ENCODE assay signal across 1 cellular context in the genomic region with DNA sequence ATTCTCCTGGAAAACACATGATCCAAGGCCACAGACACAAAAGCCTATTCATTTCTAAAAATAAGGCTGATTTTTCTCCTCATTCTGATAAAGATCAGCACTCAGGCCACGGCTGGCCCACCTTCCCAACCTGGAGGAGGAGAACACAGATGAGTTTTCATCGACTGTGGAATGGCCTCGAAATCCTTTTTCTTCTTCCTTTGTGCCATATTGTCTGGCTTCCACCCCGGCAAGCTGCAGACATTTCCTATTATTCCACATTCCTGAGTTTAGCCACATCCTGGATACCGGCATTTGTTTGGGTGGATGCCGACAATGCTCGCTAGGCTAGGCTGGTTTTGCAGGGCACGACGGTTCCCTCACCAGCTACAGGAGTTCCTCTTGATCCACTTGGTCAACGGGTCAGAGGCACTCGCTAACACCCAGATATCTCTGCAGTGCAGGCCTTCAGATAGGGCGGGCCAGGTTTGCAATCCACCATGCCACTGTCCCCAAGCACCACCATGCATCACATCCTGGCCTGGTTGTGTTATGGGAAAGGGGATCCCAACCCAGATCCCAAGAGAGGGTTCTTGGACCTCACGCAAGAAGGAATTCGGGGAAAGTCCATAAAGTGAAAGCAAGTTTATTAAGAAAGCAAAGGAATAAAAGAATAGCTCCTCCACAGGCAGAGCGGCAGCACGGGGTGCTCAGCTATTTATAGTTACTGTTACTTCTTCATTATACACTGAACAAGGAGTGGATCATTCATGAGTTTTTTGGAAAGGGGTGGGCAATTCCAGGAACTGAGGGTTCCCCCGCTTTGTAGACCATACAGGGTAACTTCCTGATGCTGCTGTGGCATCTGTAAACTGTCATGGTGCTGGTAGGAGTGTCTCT.
TF ChIP-seq lines count a peak whose summit lies in the region.

No MANE protein-coding gene starts in this region.

TF ChIP-seq in K562, 482 proteins besides CTCF, POLR2A, EP300 and RAD21 (continued from another document and continues in another):
- TF ChIP-seq MYC (IDR thresholded peaks at IDR 0.05; ENCODE audit: low read depth, low read length) (peak; percentile 22; the same call in 1 of the 2 replicates), MYC (CRISPR knock-in tag; IDR thresholded peaks at IDR 0.05; ENCODE audit: borderline replicate concordance, low read depth) (no peak), ZNF592 (IDR thresholded peaks at IDR 0.05) (0 out of 2 replicates have a peak, but pooled peaks have one; percentile 33), STAG1 (CRISPR knock-in tag; IDR thresholded peaks at IDR 0.05; ENCODE audit: borderline replicate concordance) (no peak), ETS2 (tag; IDR thresholded peaks at IDR 0.05; ENCODE audit: borderline replicate concordance, poor library complexity, severe bottlenecking) (no peak), SPI1 (IDR thresholded peaks at IDR 0.05; ENCODE audit: borderline replicate concordance, low read depth, low read length) (0 out of 2 replicates have a peak, but pooled peaks have one; percentile 11), RBM14 (IDR thresholded peaks at IDR 0.05; ENCODE audit: borderline replicate concordance, insufficient read depth, low read depth, low read length) (no peak), CBFA2T3 (IDR thresholded peaks at IDR 0.05) (peak; percentile 77), CC2D1A (IDR thresholded peaks at IDR 0.05) (peak; percentile 42; the same call in 1 of the 2 replicates), BRD9 (IDR thresholded peaks at IDR 0.05; ENCODE audit: low read depth, partially characterized antibody) (peak; percentile 73), ZNF449 (CRISPR knock-in tag; IDR thresholded peaks at IDR 0.05) (no peak), MTA1 (IDR thresholded peaks at IDR 0.05; ENCODE audit: borderline replicate concordance) (peak; percentile 44; the same call in 1 of the 2 replicates), ZNF830 (CRISPR knock-in tag; IDR thresholded peaks at IDR 0.05) (no peak), HDAC1 (IDR thresholded peaks at IDR 0.05) (no peak), FOXK1 (CRISPR knock-in tag; IDR thresholded peaks at IDR 0.05; ENCODE audit: borderline replicate concordance) (no peak), GABPB2 (CRISPR knock-in tag; conservative IDR thresholded peaks at IDR 0.05) (no peak), SMARCA4 (IDR thresholded peaks at IDR 0.05) (peak; percentile 52), SMAD4 (CRISPR knock-in tag; conservative IDR thresholded peaks at IDR 0.05) (0 out of 2 replicates have a peak, but pooled peaks have one; percentile 11), MTA2 (IDR thresholded peaks at IDR 0.05; ENCODE audit: low read depth) (peak; percentile 20; the same call in 1 of the 2 replicates), TCF3 (CRISPR knock-in tag; IDR thresholded peaks at IDR 0.05) (peak; percentile 80), NCOA6 (IDR thresholded peaks at IDR 0.05) (no peak), TAF9B (IDR thresholded peaks at IDR 0.05; ENCODE audit: partially characterized antibody) (no peak), REST (CRISPR knock-in tag; IDR thresholded peaks at IDR 0.05; ENCODE audit: low read depth) (no peak), GMEB1 (CRISPR knock-in tag; IDR thresholded peaks at IDR 0.05) (no peak), RAD51 (IDR thresholded peaks at IDR 0.05; ENCODE audit: borderline replicate concordance, low read depth) (no peak), TEAD4 (IDR thresholded peaks at IDR 0.05; ENCODE audit: low read length) (peak; percentile 52), TEAD4 (CRISPR knock-in tag; IDR thresholded peaks at IDR 0.05; ENCODE audit: borderline replicate concordance) (no peak), NCOR1 (IDR thresholded peaks at IDR 0.05) (peak; percentile 41), ZNF134 (CRISPR knock-in tag; conservative IDR thresholded peaks at IDR 0.05) (0 out of 2 replicates have a peak, but pooled peaks have one; percentile 45)
- TF ChIP-seq, protein P1, sequence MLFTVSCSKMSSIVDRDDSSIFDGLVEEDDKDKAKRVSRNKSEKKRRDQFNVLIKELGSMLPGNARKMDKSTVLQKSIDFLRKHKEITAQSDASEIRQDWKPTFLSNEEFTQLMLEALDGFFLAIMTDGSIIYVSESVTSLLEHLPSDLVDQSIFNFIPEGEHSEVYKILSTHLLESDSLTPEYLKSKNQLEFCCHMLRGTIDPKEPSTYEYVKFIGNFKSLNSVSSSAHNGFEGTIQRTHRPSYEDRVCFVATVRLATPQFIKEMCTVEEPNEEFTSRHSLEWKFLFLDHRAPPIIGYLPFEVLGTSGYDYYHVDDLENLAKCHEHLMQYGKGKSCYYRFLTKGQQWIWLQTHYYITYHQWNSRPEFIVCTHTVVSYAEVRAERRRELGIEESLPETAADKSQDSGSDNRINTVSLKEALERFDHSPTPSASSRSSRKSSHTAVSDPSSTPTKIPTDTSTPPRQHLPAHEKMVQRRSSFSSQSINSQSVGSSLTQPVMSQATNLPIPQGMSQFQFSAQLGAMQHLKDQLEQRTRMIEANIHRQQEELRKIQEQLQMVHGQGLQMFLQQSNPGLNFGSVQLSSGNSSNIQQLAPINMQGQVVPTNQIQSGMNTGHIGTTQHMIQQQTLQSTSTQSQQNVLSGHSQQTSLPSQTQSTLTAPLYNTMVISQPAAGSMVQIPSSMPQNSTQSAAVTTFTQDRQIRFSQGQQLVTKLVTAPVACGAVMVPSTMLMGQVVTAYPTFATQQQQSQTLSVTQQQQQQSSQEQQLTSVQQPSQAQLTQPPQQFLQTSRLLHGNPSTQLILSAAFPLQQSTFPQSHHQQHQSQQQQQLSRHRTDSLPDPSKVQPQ (CRISPR knock-in tag; IDR thresholded peaks at IDR 0.05; ENCODE audit: borderline replicate concordance) = peak; percentile 8; the same call in 1 of the 2 replicates
- TF ChIP-seq, protein P2, sequence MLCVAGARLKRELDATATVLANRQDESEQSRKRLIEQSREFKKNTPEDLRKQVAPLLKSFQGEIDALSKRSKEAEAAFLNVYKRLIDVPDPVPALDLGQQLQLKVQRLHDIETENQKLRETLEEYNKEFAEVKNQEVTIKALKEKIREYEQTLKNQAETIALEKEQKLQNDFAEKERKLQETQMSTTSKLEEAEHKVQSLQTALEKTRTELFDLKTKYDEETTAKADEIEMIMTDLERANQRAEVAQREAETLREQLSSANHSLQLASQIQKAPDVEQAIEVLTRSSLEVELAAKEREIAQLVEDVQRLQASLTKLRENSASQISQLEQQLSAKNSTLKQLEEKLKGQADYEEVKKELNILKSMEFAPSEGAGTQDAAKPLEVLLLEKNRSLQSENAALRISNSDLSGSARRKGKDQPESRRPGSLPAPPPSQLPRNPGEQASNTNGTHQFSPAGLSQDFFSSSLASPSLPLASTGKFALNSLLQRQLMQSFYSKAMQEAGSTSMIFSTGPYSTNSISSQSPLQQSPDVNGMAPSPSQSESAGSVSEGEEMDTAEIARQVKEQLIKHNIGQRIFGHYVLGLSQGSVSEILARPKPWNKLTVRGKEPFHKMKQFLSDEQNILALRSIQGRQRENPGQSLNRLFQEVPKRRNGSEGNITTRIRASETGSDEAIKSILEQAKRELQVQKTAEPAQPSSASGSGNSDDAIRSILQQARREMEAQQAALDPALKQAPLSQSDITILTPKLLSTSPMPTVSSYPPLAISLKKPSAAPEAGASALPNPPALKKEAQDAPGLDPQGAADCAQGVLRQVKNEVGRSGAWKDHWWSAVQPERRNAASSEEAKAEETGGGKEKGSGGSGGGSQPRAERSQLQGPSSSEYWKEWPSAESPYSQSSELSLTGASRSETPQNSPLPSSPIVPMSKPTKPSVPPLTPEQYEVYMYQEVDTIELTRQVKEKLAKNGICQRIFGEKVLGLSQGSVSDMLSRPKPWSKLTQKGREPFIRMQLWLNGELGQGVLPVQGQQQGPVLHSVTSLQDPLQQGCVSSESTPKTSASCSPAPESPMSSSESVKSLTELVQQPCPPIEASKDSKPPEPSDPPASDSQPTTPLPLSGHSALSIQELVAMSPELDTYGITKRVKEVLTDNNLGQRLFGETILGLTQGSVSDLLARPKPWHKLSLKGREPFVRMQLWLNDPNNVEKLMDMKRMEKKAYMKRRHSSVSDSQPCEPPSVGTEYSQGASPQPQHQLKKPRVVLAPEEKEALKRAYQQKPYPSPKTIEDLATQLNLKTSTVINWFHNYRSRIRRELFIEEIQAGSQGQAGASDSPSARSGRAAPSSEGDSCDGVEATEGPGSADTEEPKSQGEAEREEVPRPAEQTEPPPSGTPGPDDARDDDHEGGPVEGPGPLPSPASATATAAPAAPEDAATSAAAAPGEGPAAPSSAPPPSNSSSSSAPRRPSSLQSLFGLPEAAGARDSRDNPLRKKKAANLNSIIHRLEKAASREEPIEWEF (CRISPR knock-in tag; IDR thresholded peaks at IDR 0.05) = 0 out of 2 replicates have a peak, but pooled peaks have one; percentile 46
- TF ChIP-seq, protein P3, sequence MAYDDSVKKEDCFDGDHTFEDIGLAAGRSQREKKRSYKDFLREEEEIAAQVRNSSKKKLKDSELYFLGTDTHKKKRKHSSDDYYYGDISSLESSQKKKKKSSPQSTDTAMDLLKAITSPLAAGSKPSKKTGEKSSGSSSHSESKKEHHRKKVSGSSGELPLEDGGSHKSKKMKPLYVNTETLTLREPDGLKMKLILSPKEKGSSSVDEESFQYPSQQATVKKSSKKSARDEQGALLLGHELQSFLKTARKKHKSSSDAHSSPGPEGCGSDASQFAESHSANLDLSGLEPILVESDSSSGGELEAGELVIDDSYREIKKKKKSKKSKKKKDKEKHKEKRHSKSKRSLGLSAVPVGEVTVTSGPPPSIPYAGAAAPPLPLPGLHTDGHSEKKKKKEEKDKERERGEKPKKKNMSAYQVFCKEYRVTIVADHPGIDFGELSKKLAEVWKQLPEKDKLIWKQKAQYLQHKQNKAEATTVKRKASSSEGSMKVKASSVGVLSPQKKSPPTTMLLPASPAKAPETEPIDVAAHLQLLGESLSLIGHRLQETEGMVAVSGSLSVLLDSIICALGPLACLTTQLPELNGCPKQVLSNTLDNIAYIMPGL (CRISPR knock-in tag; IDR thresholded peaks at IDR 0.05) = 0 out of 2 replicates have a peak, but pooled peaks have one; percentile 46
